ENCODE assay signal across 8 cellular contexts in genomic region chr16:58684001-58684353, GRCh38. TPM values are rescaled to one million over a fixed set of nuclear protein-coding genes. Genes with fewer than 3 reads are reported as not detected.
A peak's percentile ranks its signal among the peaks of the same experiment; 100 is the strongest.
DNase-seq lines count a peak whose midpoint lies in the region; ATAC-seq and TF ChIP-seq lines count a peak whose summit lies in the region.

No MANE protein-coding gene starts in this region.

- peak overlapping the region; percentile 84 for H3K4me3 ChIP-seq in HUES6 (ENCODE audit: low read depth, low read length)
- H3K4me3 ChIP-seq in body of pancreas, result peak overlapping the region; percentile 40 to 59
- peak overlapping the region; percentile 88 to 90 for H3K4me3 ChIP-seq in testis

- ATAC-seq in body of pancreas, result no peak
- no peak for ATAC-seq in GM18861 (IDR thresholded peaks at IDR 0.05; ENCODE audit: unreplicated experiment)

- no peak overlapping the region for H3K27ac ChIP-seq in HUES6 (ENCODE audit: low read depth, low read length)
- peak overlapping the region in 3 of 4 donors; percentile 22 to 51 (median 49) for H3K27ac ChIP-seq in body of pancreas
- H3K27ac ChIP-seq in testis, result peak overlapping the region; percentile 67 to 73

- H3K4me1 ChIP-seq in HUES6 (ENCODE audit: control insufficient read depth, insufficient read depth, low read length) (0 out of 2 replicates have a peak, but pooled peaks cover 2% of the 10 kb centered on the region), body of pancreas (peaks cover 15% of the 10 kb centered on the region), testis (peaks cover 9% of the 10 kb centered on the region)

- 6 to 7% methylated on average over 3 of the region's 3 CpGs for WGBS in body of pancreas, 2 donors
- 3 to 5% methylated on average over 3 of the region's 3 CpGs for WGBS in testis, 2 donors

- intact Hi-C loops in body of pancreas (cut with DNase I), result no loop called here
- intact Hi-C loops in testis (cut with DNase I; ENCODE audit: low total_unique reads), result no loop called here

- TF ChIP-seq POLR2A in body of pancreas (IDR thresholded peaks at IDR 0.05), result no peak
- TF ChIP-seq POLR2A in testis (IDR thresholded peaks at IDR 0.05), result no peak

- TF ChIP-seq CTCF in body of pancreas (IDR thresholded peaks at IDR 0.05) (no peak), testis (IDR thresholded peaks at IDR 0.05) (no peak)

- peak overlapping the region; percentile 74 for H3K9ac ChIP-seq in HUES6 (ENCODE audit: low read length)

- H3K36me3 ChIP-seq in HUES6 (ENCODE audit: control insufficient read depth, insufficient read depth, low read length), result peaks cover 13% of the 10 kb centered on the region
- no peaks in the 10 kb centered on the region for H3K36me3 ChIP-seq in body of pancreas (replicated peaks in 1 of 2; ENCODE audit: insufficient read depth in 1 of 2, low read depth in 2 of 2)
- H3K36me3 ChIP-seq in testis (ENCODE audit: low read depth, missing control alignments), result no peaks in the 10 kb centered on the region

- H3K27me3 ChIP-seq in HUES6 (ENCODE audit: control insufficient read depth, insufficient read depth, low read length), result peaks cover 3% of the 10 kb centered on the region; the same call in 1 of the 2 replicates
- H3K27me3 ChIP-seq in body of pancreas, result no peaks in the 10 kb centered on the region
- H3K27me3 ChIP-seq in testis, result no peaks in the 10 kb centered on the region

- H3K9me3 ChIP-seq in HUES6 (ENCODE audit: control insufficient read depth, insufficient read depth, low read depth, low read length) (no peaks in the 10 kb centered on the region), body of pancreas (no peaks in the 10 kb centered on the region), testis (no peaks in the 10 kb centered on the region)

- DNase-seq in EH (ENCODE audit: low read depth) (peak; percentile 51), body of pancreas (peak in 1 of 4 donors; percentile 8), kidney tubule cell (ENCODE audit: low spot score) (peak; percentile 30), testis (no peak), NCI-H345 (lab: John Stamatoyannopoulos, UW) (no peak), D341Med (ENCODE audit: low spot score) (no peak)

RNA-seq across cellular contexts. Expression of gene SLC38A7, which starts 0.6 kb away (rescaled TPM):
- total RNA-seq in body of pancreas, result 1 to 10 TPM; 6.3 to 7.3 TPM
- total RNA-seq in testis, result 10 to 100 TPM; 37.4 to 76.4 TPM
- polyA plus RNA-seq in testis (ENCODE audit: insufficient read depth, low read depth, low replicate concordance), result 66.6 TPM

RNA-seq across cellular contexts. Expression of gene GOT2, which starts 50.1 kb away (rescaled TPM):
- total RNA-seq in body of pancreas (10 to 100 TPM; 26.2 to 44.8 TPM), testis (100 to 1,000 TPM; 108 to 138 TPM)
- polyA plus RNA-seq in testis (ENCODE audit: insufficient read depth, low read depth, low replicate concordance), result 81.0 TPM

RNA-seq across cellular contexts. Expression of gene CNOT1, which starts 54.4 kb away (rescaled TPM):
- total RNA-seq in body of pancreas (10 to 100 TPM; 56.8 to 63.9 TPM), testis (100 to 1,000 TPM; 267 to 272 TPM)
- polyA plus RNA-seq in testis (ENCODE audit: insufficient read depth, low read depth, low replicate concordance), result 449 TPM

Comparison
In these comparisons a context has a peak if more than half of its experiments do, and no peak if none do; other contexts are left out.
1. DNase-seq: peak in EH (single experiment) and kidney tubule cell (single experiment); none in testis (single experiment), NCI-H345 (single experiment) and D341Med (single experiment).
2. RNA of gene SLC38A7, which starts 0.6 kb away (total RNA-seq): 37.4 to 76.4 TPM in testis; 6.3 to 7.3 TPM in body of pancreas; every median in the first group is over 4 times any median in the second.
3. RNA of gene CNOT1, which starts 54.4 kb away (total RNA-seq): 267 to 272 TPM in testis; 56.8 to 63.9 TPM in body of pancreas; every median in the first group is over 4 times any median in the second.
4. Peak in every context shown above with its lines, with median percentiles within 50 percentile points of each other: H3K4me3 ChIP-seq.